ENCODE assay signal across 2 cellular contexts in genomic region chr3:153273217-153273616, GRCh38.
TF ChIP-seq lines count a peak whose summit lies in the region.

No MANE protein-coding gene starts in this region.

TF ChIP-seq in SK-N-SH treated with all-trans-retinoic acid at 6 μM for 48 hours, 23 proteins besides CTCF, POLR2A, EP300 and RAD21 (continued from another document):
- TF ChIP-seq CREB5 (CRISPR knock-in tag; IDR thresholded peaks at IDR 0.05; ENCODE audit: low read depth) (no peak), TCF4 (CRISPR knock-in tag; IDR thresholded peaks at IDR 0.05; ENCODE audit: borderline replicate concordance) (no peak), ZFP30 (CRISPR knock-in tag; IDR thresholded peaks at IDR 0.05) (no peak)

TF ChIP-seq in K562, 482 proteins besides CTCF, POLR2A, EP300 and RAD21 (continued from another document):
- TF ChIP-seq ARID4B (CRISPR knock-in tag; IDR thresholded peaks at IDR 0.05) (no peak), RAD51 (IDR thresholded peaks at IDR 0.05; ENCODE audit: borderline replicate concordance, low read depth) (no peak), POLR2AphosphoS5 (IDR thresholded peaks at IDR 0.05; ENCODE audit: control insufficient read depth, insufficient read depth, low read depth, low read length) (no peak), UBTF (IDR thresholded peaks at IDR 0.05; ENCODE audit: borderline replicate concordance in 1 of 2, low read depth in 2 of 2, low read length in 2 of 2) (no peak), CTCFL (IDR thresholded peaks at IDR 0.05; ENCODE audit: borderline replicate concordance, insufficient read depth, low read depth, low read length, poor library complexity, severe bottlenecking) (no peak), CC2D1A (IDR thresholded peaks at IDR 0.05) (no peak)
TF ChIP-seq in K562: peak in this region for 0.
